In genomic region chr2:144454466-144455287, GRCh38 we compare ENCODE assay signal across 1 cellular context.
TF ChIP-seq lines count a peak whose summit lies in the region.

No MANE protein-coding gene starts in this region.

TF ChIP-seq in GM23338, 12 proteins besides CTCF, POLR2A, EP300 and RAD21 (continued from another document):
- TF ChIP-seq REST (IDR thresholded peaks at IDR 0.05; ENCODE audit: unreplicated experiment) (no peak), ZNF331 (CRISPR knock-in tag; IDR thresholded peaks at IDR 0.05; ENCODE audit: low read depth) (no peak)
